Comparison of ENCODE assay signal across 15 cellular contexts in the genomic region with DNA sequence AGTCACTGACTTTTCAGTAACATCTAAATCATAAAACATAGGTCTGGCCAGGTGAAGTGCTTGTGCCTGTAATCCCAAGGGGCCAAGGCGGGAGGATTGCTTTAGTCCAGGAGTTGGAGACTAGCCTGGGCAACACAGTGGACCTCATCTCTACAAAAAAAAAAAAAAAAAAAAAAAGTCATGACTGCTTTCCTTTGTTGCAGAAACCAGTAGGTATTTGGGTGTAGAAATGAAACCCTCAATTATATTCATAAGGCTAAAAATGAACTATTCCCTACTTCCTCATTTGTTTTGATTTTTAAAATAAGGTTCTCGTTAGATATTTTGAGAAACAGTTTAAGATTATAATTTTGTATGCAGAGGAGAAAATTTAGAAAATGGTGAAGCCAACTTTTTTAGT. TPM values are rescaled to one million over a fixed set of nuclear protein-coding genes. Genes with fewer than 3 reads are reported as not detected.
DNase-seq lines count a peak whose midpoint lies in the region; ATAC-seq and TF ChIP-seq lines count a peak whose summit lies in the region.
"Had no signal": no experiment of that assay in that cellular context is flagged by ENCODE, and none has a peak within 500 bp of the region (broad histone marks: within the 10 kb centered on the region; RNA-seq: fewer than 3 reads in every experiment).

No MANE protein-coding gene starts in this region.

- H3K4me1 Mint-ChIP-seq in GM23338, result peaks cover 38% of the 10 kb centered on the region
- H3K4me1 Mint-ChIP-seq in activated naive CD8-positive, alpha-beta T cell treated with anti-CD3 and anti-CD28 coated beads for 36 hours, result peaks cover 73% of the 10 kb centered on the region
- H3K4me1 Mint-ChIP-seq in stimulated activated effector memory CD8-positive, alpha-beta T cell treated with anti-CD3 and anti-CD28 coated beads, Interleukin-12 subunit alpha, Interleukin-12 subunit beta, amount 100 ng/mL, for 72 hours, result peaks cover 59% of the 10 kb centered on the region

- DNase-seq in activated effector memory CD4-positive, alpha-beta T cell treated with anti-CD3 and anti-CD28 coated beads, Interleukin-2, amount 50 U/mL, for 16 hours, result peak; percentile 19
- no peak for DNase-seq in activated effector memory CD4-positive, alpha-beta T cell treated with Interleukin-2 at 50 U/mL for 16 hours
- DNase-seq in GM23338 (ENCODE audit: low spot score) (no peak), vagina (ENCODE audit: extremely low spot score in 2 of 2) (no peak), thyroid gland (no peak)
- DNase-seq in activated naive CD8-positive, alpha-beta T cell treated with anti-CD3 and anti-CD28 coated beads for 36 hours, result no peak
- DNase-seq in stimulated activated effector memory CD8-positive, alpha-beta T cell treated with anti-CD3 and anti-CD28 coated beads, Interleukin-12 subunit alpha, Interleukin-12 subunit beta, amount 100 ng/mL, for 72 hours (ENCODE audit: low spot score in 2 of 2), result no peak
- DNase-seq: activated CD4-positive, CD25-positive, alpha-beta regulatory T cell treated with anti-CD3 and anti-CD28 coated beads, Interleukin-2, amount 50 U/mL, for 72 hours; aorta; effector memory CD4-positive, alpha-beta T cell; heart left ventricle; stomach; T1000 had no signal

- no peaks in the 10 kb centered on the region for H3K9me2 ChIP-seq in GM23338 (ENCODE audit: insufficient read depth)

- H3K27ac Mint-ChIP-seq in GM23338, result 0 out of 2 replicates have a peak overlapping the region, but pooled peaks have one; percentile 5
- H3K27ac Mint-ChIP-seq in activated naive CD8-positive, alpha-beta T cell treated with anti-CD3 and anti-CD28 coated beads for 36 hours, result peak overlapping the region; percentile 88
- peak overlapping the region; percentile 78 for H3K27ac Mint-ChIP-seq in stimulated activated effector memory CD8-positive, alpha-beta T cell treated with anti-CD3 and anti-CD28 coated beads, Interleukin-12 subunit alpha, Interleukin-12 subunit beta, amount 100 ng/mL, for 72 hours

- H3K36me3 Mint-ChIP-seq in GM23338 (ENCODE audit: low read depth), result peaks cover 7% of the 10 kb centered on the region; the same call in 2 of the 3 replicates
- peaks cover 29% of the 10 kb centered on the region for H3K36me3 Mint-ChIP-seq in activated naive CD8-positive, alpha-beta T cell treated with anti-CD3 and anti-CD28 coated beads for 36 hours
- H3K36me3 Mint-ChIP-seq in stimulated activated effector memory CD8-positive, alpha-beta T cell treated with anti-CD3 and anti-CD28 coated beads, Interleukin-12 subunit alpha, Interleukin-12 subunit beta, amount 100 ng/mL, for 72 hours, result peaks cover 14% of the 10 kb centered on the region

- ATAC-seq in GM23338, result no peak
- no peak for ATAC-seq in stimulated activated effector memory CD8-positive, alpha-beta T cell treated with anti-CD3 and anti-CD28 coated beads, Interleukin-12 subunit alpha, Interleukin-12 subunit beta, amount 100 ng/mL, for 72 hours
- no peak for ATAC-seq in HG02759 (IDR thresholded peaks at IDR 0.05; ENCODE audit: unreplicated experiment)
- ATAC-seq: heart left ventricle had no signal

- H3K27me3 Mint-ChIP-seq in GM23338 (ENCODE audit: insufficient read depth, low read depth, poor library complexity), result peaks cover 5% of the 10 kb centered on the region
- H3K27me3 Mint-ChIP-seq in activated naive CD8-positive, alpha-beta T cell treated with anti-CD3 and anti-CD28 coated beads for 36 hours, result no peaks in the 10 kb centered on the region

- peaks cover 99% of the 10 kb centered on the region for H3K79me2 ChIP-seq in GM23338 (replicated peaks; ENCODE audit: insufficient read depth)

- H3K4me3 ChIP-seq in GM23338 (no peak overlapping the region), vagina (no peak overlapping the region), thyroid gland (replicated peaks in 1 of 3) (no peak overlapping the region)
- H3K4me3 ChIP-seq: heart left ventricle, Peyer's patch, stomach had no signal

- no peak overlapping the region for H2AFZ ChIP-seq in GM23338

- TF ChIP-seq POLR2A in vagina (IDR thresholded peaks at IDR 0.05) (no peak), thyroid gland (IDR thresholded peaks at IDR 0.05) (no peak)

- H3K4me3 Mint-ChIP-seq in GM23338, result no peak overlapping the region
- peak overlapping the region; percentile 45 for H3K4me3 Mint-ChIP-seq in activated naive CD8-positive, alpha-beta T cell treated with anti-CD3 and anti-CD28 coated beads for 36 hours
- H3K4me3 Mint-ChIP-seq in stimulated activated effector memory CD8-positive, alpha-beta T cell treated with anti-CD3 and anti-CD28 coated beads, Interleukin-12 subunit alpha, Interleukin-12 subunit beta, amount 100 ng/mL, for 72 hours, result peak overlapping the region; percentile 62

- no peak overlapping the region for H3K4me2 ChIP-seq in GM23338

- no peaks in the 10 kb centered on the region for H3K9me3 Mint-ChIP-seq in GM23338
- H3K9me3 Mint-ChIP-seq in activated naive CD8-positive, alpha-beta T cell treated with anti-CD3 and anti-CD28 coated beads for 36 hours, result peaks cover 2% of the 10 kb centered on the region
- no peaks in the 10 kb centered on the region for H3K9me3 Mint-ChIP-seq in stimulated activated effector memory CD8-positive, alpha-beta T cell treated with anti-CD3 and anti-CD28 coated beads, Interleukin-12 subunit alpha, Interleukin-12 subunit beta, amount 100 ng/mL, for 72 hours

- 96 to 97% methylated on average over 2 of the region's 2 CpGs for WGBS in thyroid gland, 2 donors

- no peaks in the 10 kb centered on the region for H3K9me3 ChIP-seq in vagina
- H3K9me3 ChIP-seq in thyroid gland, result no peaks in the 10 kb centered on the region
- H3K9me3 ChIP-seq: heart left ventricle, Peyer's patch, stomach had no signal

- intact Hi-C loops in vagina (cut with DNase I), result no loop called here
- intact Hi-C loops in thyroid gland (cut with DNase I), result no loop called here

- no peak overlapping the region for H3K27ac ChIP-seq in GM23338 (ENCODE audit: low read depth)
- no peak overlapping the region for H3K27ac ChIP-seq in vagina
- no peak overlapping the region for H3K27ac ChIP-seq in thyroid gland
- H3K27ac ChIP-seq: stomach had no signal

- H3K4me1 ChIP-seq in GM23338 (ENCODE audit: insufficient read depth) (peaks cover 32% of the 10 kb centered on the region), vagina (peaks cover 14% of the 10 kb centered on the region), thyroid gland (peaks cover 0 to 9% of the 10 kb centered on the region in 2 donors)

- no peaks in the 10 kb centered on the region for H3F3A ChIP-seq in GM23338 (replicated peaks; ENCODE audit: low read depth)

- H3K36me3 ChIP-seq in GM23338 (ENCODE audit: insufficient read depth) (no peaks in the 10 kb centered on the region), vagina (no peaks in the 10 kb centered on the region), thyroid gland (no peaks in the 10 kb centered on the region)
- H3K36me3 ChIP-seq: Peyer's patch, stomach had no signal

- TF ChIP-seq CTCF in GM23338 (conservative IDR thresholded peaks at IDR 0.05; ENCODE audit: low read depth in 2 of 2) (no peak), vagina (IDR thresholded peaks at IDR 0.05) (no peak), thyroid gland (IDR thresholded peaks at IDR 0.05) (no peak)

- peaks cover 16% of the 10 kb centered on the region for H4K20me1 ChIP-seq in GM23338 (replicated peaks; ENCODE audit: insufficient read depth)

- H3K27me3 ChIP-seq in GM23338 (ENCODE audit: insufficient read depth) (no peaks in the 10 kb centered on the region), vagina (no peaks in the 10 kb centered on the region), thyroid gland (no peaks in the 10 kb centered on the region)
- H3K27me3 ChIP-seq: heart left ventricle, Peyer's patch, stomach had no signal

TF ChIP-seq in GM23338, 12 proteins besides CTCF, POLR2A, EP300 and RAD21 (continues in another document):
- TF ChIP-seq NANOG (IDR thresholded peaks at IDR 0.05; ENCODE audit: borderline replicate concordance), result no peak
- TF ChIP-seq, protein P1, sequence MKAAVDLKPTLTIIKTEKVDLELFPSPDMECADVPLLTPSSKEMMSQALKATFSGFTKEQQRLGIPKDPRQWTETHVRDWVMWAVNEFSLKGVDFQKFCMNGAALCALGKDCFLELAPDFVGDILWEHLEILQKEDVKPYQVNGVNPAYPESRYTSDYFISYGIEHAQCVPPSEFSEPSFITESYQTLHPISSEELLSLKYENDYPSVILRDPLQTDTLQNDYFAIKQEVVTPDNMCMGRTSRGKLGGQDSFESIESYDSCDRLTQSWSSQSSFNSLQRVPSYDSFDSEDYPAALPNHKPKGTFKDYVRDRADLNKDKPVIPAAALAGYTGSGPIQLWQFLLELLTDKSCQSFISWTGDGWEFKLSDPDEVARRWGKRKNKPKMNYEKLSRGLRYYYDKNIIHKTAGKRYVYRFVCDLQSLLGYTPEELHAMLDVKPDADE (IDR thresholded peaks at IDR 0.05), result no peak

RNA-seq across cellular contexts. Expression of a gene that starts 26.0 kb away (rescaled TPM):
- 22.8 and 32.6 TPM in 2 replicates for total RNA-seq in GM23338 (2014; rRNA removed; shearing (Covaris generic))
- 21.6 and 23.0 TPM in 2 replicates for polyA plus RNA-seq in GM23338 (2016; fragmentation: Nextera tagmentation; extraction: Ambion mirVana)
- total RNA-seq in activated naive CD8-positive, alpha-beta T cell treated with anti-CD3 and anti-CD28 coated beads for 36 hours, result 10 to 100 TPM; 50.1 to 51.1 TPM
- total RNA-seq in vagina (8.1 TPM), thyroid gland (10 to 100 TPM in 1 of 4 donors, 1 to 10 TPM in 3; 3.6 to 14.2 (median 7.3) TPM)

RNA-seq across cellular contexts. Expression of a gene that starts 36.7 kb away (rescaled TPM):
- total RNA-seq in GM23338 (2014; rRNA removed; shearing (Covaris generic)), result 67.1 and 73.7 TPM in 2 replicates
- polyA plus RNA-seq in GM23338 (2016; fragmentation: Nextera tagmentation; extraction: Ambion mirVana), result 130 and 146 TPM in 2 replicates
- 100 to 1,000 TPM; 105 to 110 TPM for total RNA-seq in activated naive CD8-positive, alpha-beta T cell treated with anti-CD3 and anti-CD28 coated beads for 36 hours
- total RNA-seq in vagina (26.0 TPM), thyroid gland (10 to 100 TPM; 19.1 to 30.9 (median 23.5) TPM)

Comparison
In these comparisons a context has a peak if more than half of its experiments do, and no peak if none do; other contexts are left out.
1. H3K27ac Mint-ChIP-seq: peak in every context shown above with its lines; median percentile 88 in activated naive CD8-positive, alpha-beta T cell treated with anti-CD3 and anti-CD28 coated beads for 36 hours; 78 in stimulated activated effector memory CD8-positive, alpha-beta T cell treated with anti-CD3 and anti-CD28 coated beads, Interleukin-12 subunit alpha, Interleukin-12 subunit beta, amount 100 ng/mL, for 72 hours; 5 in GM23338.